In the genomic region with DNA sequence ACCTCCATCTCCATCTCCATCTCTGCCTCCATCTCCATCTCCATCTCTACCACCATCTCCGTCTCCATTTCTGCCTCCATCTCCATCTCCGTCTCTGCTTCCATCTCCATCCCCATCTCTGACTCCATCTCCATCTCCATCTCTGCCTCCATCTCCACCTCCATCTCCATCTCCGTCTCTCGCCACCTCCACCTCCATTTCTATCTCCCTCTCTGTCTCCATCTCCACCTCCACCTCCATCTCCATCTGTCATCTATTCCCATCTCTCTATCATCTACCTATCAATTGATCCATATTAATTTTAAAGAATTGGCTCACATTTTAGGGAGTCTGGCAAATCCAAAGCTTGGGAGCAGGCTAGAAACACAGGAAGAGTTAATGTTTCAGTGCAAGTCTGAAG, we compare ENCODE assay signal across 32 cellular contexts. TPM values are rescaled to one million over a fixed set of nuclear protein-coding genes. Genes with fewer than 3 reads are reported as not detected.
"Had no signal": no experiment of that assay in that cellular context is flagged by ENCODE, and none has a peak within 500 bp of the region (broad histone marks: within the 10 kb centered on the region; RNA-seq: fewer than 3 reads in every experiment).

No MANE protein-coding gene starts in this region.

- H3K27me3 Mint-ChIP-seq: progenitor cell of endocrine pancreas; stimulated activated memory B cell treated with anti-CD40 and anti-IgM and Interleukin-4, amounts not matched to agents 10 μg/mL and 1 μg/mL and 100 μg/mL, for 72 hours; stimulated activated naive CD8-positive, alpha-beta T cell treated with anti-CD3 and anti-CD28 coated beads, Interleukin-15, amount 100 ng/mL, for 72 hours had no signal

- H3K4me1 ChIP-seq: neural progenitor cell, parathyroid adenoma, psoas muscle, suprapubic skin, testis, tibial artery, upper lobe of left lung, vagina had no signal

- H3K4me3 ChIP-seq: neural progenitor cell, ovary, psoas muscle, skin epidermis, smooth muscle cell, spleen, suprapubic skin, testis, tibial artery, upper lobe of left lung, vagina had no signal

- H3K27ac ChIP-seq: neural progenitor cell, ovary, parathyroid adenoma, psoas muscle, skin epidermis, suprapubic skin, testis, tibial artery, upper lobe of left lung, vagina had no signal

- H3K4me1 Mint-ChIP-seq: natural killer cell, nephron had no signal

- H3K27ac Mint-ChIP-seq: natural killer cell; nephron; neural progenitor cell; progenitor cell of endocrine pancreas; stimulated activated memory B cell treated with anti-CD40 and anti-IgM and Interleukin-4, amounts not matched to agents 10 μg/mL and 1 μg/mL and 100 μg/mL, for 72 hours; stimulated activated naive CD8-positive, alpha-beta T cell treated with anti-CD3 and anti-CD28 coated beads, Interleukin-15, amount 100 ng/mL, for 72 hours had no signal

- H3K4me2 ChIP-seq: neural progenitor cell, smooth muscle cell had no signal

- DNase-seq: natural killer cell; occipital lobe; ovary; posterior cingulate gyrus; psoas muscle; right cardiac atrium; spleen; stimulated activated CD4-positive, alpha-beta T cell treated with anti-CD3 and anti-CD28 coated beads, Interleukin-12 subunit alpha, Interleukin-12 subunit beta, amount 100 ng/mL, for 4 hours; stimulated activated CD4-positive, alpha-beta T cell treated with anti-CD3 and anti-CD28 coated beads, Interleukin-1b, Interleukin-23, amount 100 ng/mL, for 48 hours; stimulated activated CD4-positive, alpha-beta T cell treated with anti-CD3 and anti-CD28 coated beads, Interleukin-4, amount 100 ng/mL, for 1 hour; stimulated activated CD4-positive, alpha-beta T cell treated with anti-CD3 and anti-CD28 coated beads, Interleukin-4, amount 100 ng/mL, for 4 hours; stimulated activated CD8-positive, alpha-beta memory T cell treated with anti-CD3 and anti-CD28 coated beads, Interleukin-4, amount 100 ng/mL, for 48 hours; stimulated activated naive CD4-positive, alpha-beta T cell; stimulated activated naive CD8-positive, alpha-beta T cell treated with anti-CD3 and anti-CD28 coated beads, Interleukin-15, amount 100 ng/mL, for 72 hours; stimulated activated naive CD8-positive, alpha-beta T cell treated with anti-CD3 and anti-CD28 coated beads, Interleukin-15, Interleukin-2, amounts not matched to agents 100 U/mL and 50 U/mL, for 24 hours; substantia nigra; testis; tibial artery; trophoblast cell; upper lobe of left lung had no signal

- H3K4me3 Mint-ChIP-seq: natural killer cell; nephron; neural progenitor cell; stimulated activated memory B cell treated with anti-CD40 and anti-IgM and Interleukin-4, amounts not matched to agents 10 μg/mL and 1 μg/mL and 100 μg/mL, for 72 hours; stimulated activated naive CD8-positive, alpha-beta T cell treated with anti-CD3 and anti-CD28 coated beads, Interleukin-15, amount 100 ng/mL, for 72 hours had no signal

- H3K9me3 Mint-ChIP-seq: natural killer cell; stimulated activated naive CD8-positive, alpha-beta T cell treated with anti-CD3 and anti-CD28 coated beads, Interleukin-15, amount 100 ng/mL, for 72 hours had no signal

- H3K36me3 ChIP-seq: neural progenitor cell, ovary, spleen, suprapubic skin, tibial artery, upper lobe of left lung, vagina had no signal

- H3K79me2 ChIP-seq: parathyroid adenoma had no signal

- H3K9me3 ChIP-seq: ovary, psoas muscle, suprapubic skin, testis, tibial artery, upper lobe of left lung, vagina had no signal

- H2AFZ ChIP-seq: neural progenitor cell, parathyroid adenoma had no signal

- H3K9ac ChIP-seq: neural progenitor cell, parathyroid adenoma had no signal

- ATAC-seq: natural killer cell; psoas muscle; right cardiac atrium; sciatic nerve; stimulated activated memory B cell treated with anti-CD40 and anti-IgM and Interleukin-4, amounts not matched to agents 10 μg/mL and 1 μg/mL and 100 μg/mL, for 72 hours; stimulated activated naive CD8-positive, alpha-beta T cell treated with anti-CD3 and anti-CD28 coated beads, Interleukin-15, amount 100 ng/mL, for 72 hours; stimulated activated naive CD8-positive, alpha-beta T cell treated with anti-CD3 and anti-CD28 coated beads, Interleukin-15, Interleukin-2, amounts not matched to agents 100 U/mL and 50 U/mL, for 24 hours had no signal

- H3K27me3 ChIP-seq: neural progenitor cell, ovary, spleen, suprapubic skin, testis, tibial artery, upper lobe of left lung, vagina had no signal

RNA-seq across cellular contexts. Expression of a gene that starts 39.6 kb away (rescaled TPM):
- total RNA-seq: natural killer cell, psoas muscle, renal cortical epithelial cell, right cardiac atrium, sciatic nerve, spleen, ureter, vagina had no signal
- polyA plus RNA-seq: ovary, right cardiac atrium had no signal
